16 cellular contexts compared by ENCODE assay signal in genomic region chr2:98543842-98544241, GRCh38.
"Had no signal": no experiment of that assay in that cellular context is flagged by ENCODE, and none has a peak within 500 bp of the region (broad histone marks: within the 10 kb centered on the region; RNA-seq: fewer than 3 reads in every experiment).

No MANE protein-coding gene starts in this region.

- H3K4me1 ChIP-seq: left lung, suprapubic skin, transverse colon, vagina had no signal

- H3K27ac Mint-ChIP-seq: activated CD8-positive, alpha-beta T cell treated with anti-CD3 and anti-CD28 coated beads, Interleukin-2, amount 10 ng/mL, durations not matched to agents 7 days and 5 days; activated naive CD8-positive, alpha-beta T cell; T-helper 1 cell treated with Interleukin-12 subunit alpha and Interleukin-12 subunit beta and Interleukin-4 antibody, amounts not matched to agents 30 μg/mL and 1 μg/mL, for 36 hours had no signal

- H3K27me3 Mint-ChIP-seq: activated naive CD8-positive, alpha-beta T cell; stimulated activated naive CD8-positive, alpha-beta T cell treated with anti-CD3 and anti-CD28 coated beads, Interleukin-15, amount 100 ng/mL, for 72 hours had no signal

- H3K27ac ChIP-seq: cardiac muscle cell, left lung, suprapubic skin, transverse colon, vagina, WERI-Rb-1 had no signal

- DNase-seq: activated CD4-positive, alpha-beta T cell treated with anti-CD3 and anti-CD28 coated beads for 1 hour; activated CD8-positive, alpha-beta T cell treated with anti-CD3 and anti-CD28 coated beads, Interleukin-2, amount 10 ng/mL, durations not matched to agents 7 days and 5 days; amniotic stem cell; erythroblast; kidney; left lung; midbrain; right cardiac atrium; stimulated activated naive CD8-positive, alpha-beta T cell treated with anti-CD3 and anti-CD28 coated beads, Interleukin-15, amount 100 ng/mL, for 72 hours; transverse colon; WERI-Rb-1 had no signal

- H3K27me3 ChIP-seq: cardiac muscle cell, left lung, suprapubic skin, transverse colon, vagina had no signal

- H3K4me3 Mint-ChIP-seq: activated CD8-positive, alpha-beta T cell treated with anti-CD3 and anti-CD28 coated beads, Interleukin-2, amount 10 ng/mL, durations not matched to agents 7 days and 5 days; activated naive CD8-positive, alpha-beta T cell; stimulated activated naive CD8-positive, alpha-beta T cell treated with anti-CD3 and anti-CD28 coated beads, Interleukin-15, amount 100 ng/mL, for 72 hours; T-helper 1 cell treated with Interleukin-12 subunit alpha and Interleukin-12 subunit beta and Interleukin-4 antibody, amounts not matched to agents 30 μg/mL and 1 μg/mL, for 36 hours had no signal

- H3K9me3 ChIP-seq: left lung, suprapubic skin, transverse colon, vagina had no signal

- ATAC-seq: activated CD8-positive, alpha-beta T cell treated with anti-CD3 and anti-CD28 coated beads, Interleukin-2, amount 10 ng/mL, durations not matched to agents 7 days and 5 days; left lung; stimulated activated naive CD8-positive, alpha-beta T cell treated with anti-CD3 and anti-CD28 coated beads, Interleukin-15, amount 100 ng/mL, for 72 hours had no signal

- H3K4me3 ChIP-seq: cardiac muscle cell, left lung, suprapubic skin, transverse colon, vagina had no signal

- H3K9me3 Mint-ChIP-seq: stimulated activated naive CD8-positive, alpha-beta T cell treated with anti-CD3 and anti-CD28 coated beads, Interleukin-15, amount 100 ng/mL, for 72 hours; T-helper 1 cell treated with Interleukin-12 subunit alpha and Interleukin-12 subunit beta and Interleukin-4 antibody, amounts not matched to agents 30 μg/mL and 1 μg/mL, for 36 hours had no signal
